1 cellular context compared by ENCODE assay signal in genomic region chrX:85379174-85379907, GRCh38.
TF ChIP-seq lines count a peak whose summit lies in the region.

Gene POF1B (minus strand): TSS chrX:85379665. CDS start chrX:85379454, 211 bp downstream.

TF ChIP-seq in WTC11, 78 proteins besides CTCF, POLR2A, EP300 and RAD21 (continued from another document):
- TF ChIP-seq, protein P1, sequence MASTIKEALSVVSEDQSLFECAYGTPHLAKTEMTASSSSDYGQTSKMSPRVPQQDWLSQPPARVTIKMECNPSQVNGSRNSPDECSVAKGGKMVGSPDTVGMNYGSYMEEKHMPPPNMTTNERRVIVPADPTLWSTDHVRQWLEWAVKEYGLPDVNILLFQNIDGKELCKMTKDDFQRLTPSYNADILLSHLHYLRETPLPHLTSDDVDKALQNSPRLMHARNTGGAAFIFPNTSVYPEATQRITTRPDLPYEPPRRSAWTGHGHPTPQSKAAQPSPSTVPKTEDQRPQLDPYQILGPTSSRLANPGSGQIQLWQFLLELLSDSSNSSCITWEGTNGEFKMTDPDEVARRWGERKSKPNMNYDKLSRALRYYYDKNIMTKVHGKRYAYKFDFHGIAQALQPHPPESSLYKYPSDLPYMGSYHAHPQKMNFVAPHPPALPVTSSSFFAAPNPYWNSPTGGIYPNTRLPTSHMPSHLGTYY (CRISPR knock-in tag; IDR thresholded peaks at IDR 0.05) = no peak
- TF ChIP-seq E2F1 (CRISPR knock-in tag; IDR thresholded peaks at IDR 0.05) (no peak), KAT7 (CRISPR knock-in tag; IDR thresholded peaks at IDR 0.05; ENCODE audit: borderline replicate concordance) (no peak), USF1 (CRISPR knock-in tag; IDR thresholded peaks at IDR 0.05) (no peak), PRDM15 (CRISPR knock-in tag; IDR thresholded peaks at IDR 0.05) (no peak), NR1H2 (CRISPR knock-in tag; IDR thresholded peaks at IDR 0.05) (no peak), AFF4 (CRISPR knock-in tag; IDR thresholded peaks at IDR 0.05; ENCODE audit: borderline replicate concordance) (no peak)
- TF ChIP-seq, protein P2, sequence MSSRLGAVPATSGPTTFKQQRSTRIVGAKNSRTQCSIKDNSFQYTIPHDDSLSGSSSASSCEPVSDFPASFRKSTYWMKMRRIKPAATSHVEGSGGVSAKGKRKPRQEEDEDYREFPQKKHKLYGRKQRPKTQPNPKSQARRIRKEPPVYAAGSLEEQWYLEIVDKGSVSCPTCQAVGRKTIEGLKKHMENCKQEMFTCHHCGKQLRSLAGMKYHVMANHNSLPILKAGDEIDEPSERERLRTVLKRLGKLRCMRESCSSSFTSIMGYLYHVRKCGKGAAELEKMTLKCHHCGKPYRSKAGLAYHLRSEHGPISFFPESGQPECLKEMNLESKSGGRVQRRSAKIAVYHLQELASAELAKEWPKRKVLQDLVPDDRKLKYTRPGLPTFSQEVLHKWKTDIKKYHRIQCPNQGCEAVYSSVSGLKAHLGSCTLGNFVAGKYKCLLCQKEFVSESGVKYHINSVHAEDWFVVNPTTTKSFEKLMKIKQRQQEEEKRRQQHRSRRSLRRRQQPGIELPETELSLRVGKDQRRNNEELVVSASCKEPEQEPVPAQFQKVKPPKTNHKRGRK (CRISPR knock-in tag; IDR thresholded peaks at IDR 0.05; ENCODE audit: borderline replicate concordance) = no peak
- TF ChIP-seq, protein P3, sequence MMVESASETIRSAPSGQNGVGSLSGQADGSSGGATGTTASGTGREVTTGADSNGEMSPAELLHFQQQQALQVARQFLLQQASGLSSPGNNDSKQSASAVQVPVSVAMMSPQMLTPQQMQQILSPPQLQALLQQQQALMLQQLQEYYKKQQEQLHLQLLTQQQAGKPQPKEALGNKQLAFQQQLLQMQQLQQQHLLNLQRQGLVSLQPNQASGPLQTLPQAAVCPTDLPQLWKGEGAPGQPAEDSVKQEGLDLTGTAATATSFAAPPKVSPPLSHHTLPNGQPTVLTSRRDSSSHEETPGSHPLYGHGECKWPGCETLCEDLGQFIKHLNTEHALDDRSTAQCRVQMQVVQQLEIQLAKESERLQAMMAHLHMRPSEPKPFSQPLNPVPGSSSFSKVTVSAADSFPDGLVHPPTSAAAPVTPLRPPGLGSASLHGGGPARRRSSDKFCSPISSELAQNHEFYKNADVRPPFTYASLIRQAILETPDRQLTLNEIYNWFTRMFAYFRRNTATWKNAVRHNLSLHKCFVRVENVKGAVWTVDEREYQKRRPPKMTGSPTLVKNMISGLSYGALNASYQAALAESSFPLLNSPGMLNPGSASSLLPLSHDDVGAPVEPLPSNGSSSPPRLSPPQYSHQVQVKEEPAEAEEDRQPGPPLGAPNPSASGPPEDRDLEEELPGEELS (CRISPR knock-in tag; IDR thresholded peaks at IDR 0.05) = no peak
TF ChIP-seq in WTC11: peak in this region for 0.
